ENCODE assay signal across 1 cellular context in the genomic region with DNA sequence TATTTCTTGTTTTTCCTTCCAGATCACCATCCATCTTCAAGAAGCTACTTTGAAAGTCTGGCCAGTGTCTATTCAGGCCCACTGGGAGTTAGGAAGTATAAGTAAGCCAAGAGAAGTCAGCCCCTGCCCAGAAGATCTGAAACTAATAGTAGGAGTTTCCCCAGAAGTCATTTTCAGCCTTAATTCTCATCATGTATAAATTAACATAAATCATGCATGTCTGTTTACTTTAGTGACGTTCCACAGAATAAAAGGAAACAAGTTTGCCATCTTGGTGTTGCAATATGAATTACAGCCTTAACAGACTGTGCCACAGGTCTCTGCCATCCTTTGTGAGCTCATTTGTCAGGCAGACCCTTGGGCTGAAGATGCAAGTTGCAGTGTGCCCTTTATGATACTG.
TF ChIP-seq lines count a peak whose summit lies in the region.

No MANE protein-coding gene starts in this region.

TF ChIP-seq in HEK293T, 16 proteins besides CTCF, POLR2A, EP300 and RAD21 (continued from another document):
- no peak for TF ChIP-seq BHLHE40 (IDR thresholded peaks at IDR 0.05; ENCODE audit: borderline replicate concordance)
TF ChIP-seq in HEK293T: peak in this region for 1.
